ENCODE assay signal across 11 cellular contexts in the genomic region with DNA sequence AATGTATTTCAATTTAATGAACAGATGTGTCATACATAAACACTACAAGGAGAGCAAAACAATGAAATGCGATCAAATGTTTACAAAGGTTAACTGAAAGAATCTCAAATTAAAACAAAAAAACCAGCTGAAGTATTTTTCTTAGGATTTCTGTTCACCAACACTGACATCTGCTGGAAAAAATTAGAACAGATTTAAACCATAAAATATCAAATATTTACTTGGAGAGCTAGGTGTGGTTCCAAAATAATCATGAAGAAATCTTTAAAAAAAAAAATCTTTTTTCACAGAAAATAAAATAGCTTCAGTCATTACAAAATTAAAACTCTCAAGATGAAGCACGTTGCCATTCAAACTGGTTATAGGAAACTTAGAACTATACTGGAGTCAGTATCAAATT. TPM values are rescaled to one million over a fixed set of nuclear protein-coding genes. Genes with fewer than 3 reads are reported as not detected.
A peak's percentile ranks its signal among the peaks of the same experiment; 100 is the strongest.
DNase-seq lines count a peak whose midpoint lies in the region; ATAC-seq and TF ChIP-seq lines count a peak whose summit lies in the region.
"Had no signal": no experiment of that assay in that cellular context is flagged by ENCODE, and none has a peak within 500 bp of the region (broad histone marks: within the 10 kb centered on the region; RNA-seq: fewer than 3 reads in every experiment).

No MANE protein-coding gene starts in this region.

- H3K9me3 ChIP-seq in endodermal cell (ENCODE audit: control insufficient read depth, low read length) (no peaks in the 10 kb centered on the region), psoas muscle (no peaks in the 10 kb centered on the region)
- H3K9me3 ChIP-seq: BLaER1 had no signal

- H3K4me1 ChIP-seq in endodermal cell (ENCODE audit: control insufficient read depth, insufficient read depth, low read length) (no peaks in the 10 kb centered on the region), psoas muscle (peaks cover 24% of the 10 kb centered on the region)
- H3K4me1 ChIP-seq: BLaER1 had no signal

- H3K27ac ChIP-seq in endodermal cell (ENCODE audit: low read depth, low read length) (no peak overlapping the region), psoas muscle (no peak overlapping the region)
- H3K27ac ChIP-seq: BLaER1 had no signal

- H3K36me3 ChIP-seq in endodermal cell (ENCODE audit: control insufficient read depth, insufficient read depth, low read length) (peaks cover 96% of the 10 kb centered on the region), psoas muscle (ENCODE audit: insufficient read depth in 1 of 2, low read depth in 1 of 2) (peaks cover 5 to 93% of the 10 kb centered on the region in 2 donors)

- H3K4me3 ChIP-seq in endodermal cell (ENCODE audit: low read length) = no peak overlapping the region
- no peak overlapping the region for H3K4me3 ChIP-seq in psoas muscle
- H3K4me3 ChIP-seq: BLaER1 had no signal

- no peak for TF ChIP-seq POLR2A in GM18505 (IDR thresholded peaks at IDR 0.05; ENCODE audit: borderline replicate concordance, extremely low read depth, insufficient read depth, insufficient read length)

- no peak overlapping the region for H3K4me3 Mint-ChIP-seq in endodermal cell
- H3K4me3 Mint-ChIP-seq: central memory CD8-positive, alpha-beta T cell had no signal

- H3K4me1 Mint-ChIP-seq in endodermal cell = no peaks in the 10 kb centered on the region

- H3K9ac ChIP-seq in endodermal cell (ENCODE audit: extremely low read depth, low read length, poor library complexity, severe bottlenecking) = no peak overlapping the region
- H3K9ac ChIP-seq: BLaER1 had no signal

- peaks cover 53% of the 10 kb centered on the region for H3K36me3 Mint-ChIP-seq in endodermal cell (ENCODE audit: low read depth)

- no peaks in the 10 kb centered on the region for H3K9me3 Mint-ChIP-seq in endodermal cell
- H3K9me3 Mint-ChIP-seq: central memory CD8-positive, alpha-beta T cell had no signal

- no peaks in the 10 kb centered on the region for H3K27me3 ChIP-seq in endodermal cell (ENCODE audit: control insufficient read depth, insufficient read depth, low read length, poor library complexity, severe bottlenecking)
- H3K27me3 ChIP-seq in psoas muscle (ENCODE audit: insufficient read depth in 3 of 3, low read length in 2 of 3) = no peaks in the 10 kb centered on the region
- H3K27me3 ChIP-seq: BLaER1 had no signal

- no peaks in the 10 kb centered on the region for H3K27me3 Mint-ChIP-seq in endodermal cell (ENCODE audit: insufficient read depth)
- H3K27me3 Mint-ChIP-seq: central memory CD8-positive, alpha-beta T cell had no signal

- TF ChIP-seq CTCF in endodermal cell (conservative IDR thresholded peaks at IDR 0.05) (peak; percentile 60), psoas muscle (IDR thresholded peaks at IDR 0.05) (peak; percentile 21)

- intact Hi-C loops in psoas muscle (cut with DNase I) = no loop called here

- peak; percentile 16 for DNase-seq in DMS79 treated with DMSO at 0.1 percent for 48 hours (lab: John Stamatoyannopoulos, UW)
- DNase-seq in DMS79 (lab: John Stamatoyannopoulos, UW) = no peak
- DNase-seq in NCI-H2171 treated with DMSO at 0.1 percent for 48 hours (lab: John Stamatoyannopoulos, UW) = peak; percentile 54
- DNase-seq in endodermal cell = no peak
- DNase-seq in psoas muscle = no peak
- DNase-seq: SHP77 treated with DMSO at 0.1 percent for 48 hours had no signal

- no peak overlapping the region for H3K27ac Mint-ChIP-seq in endodermal cell

- no peak for ATAC-seq in psoas muscle
- no peak for ATAC-seq in GM18505 (IDR thresholded peaks at IDR 0.05; ENCODE audit: unreplicated experiment)
- ATAC-seq in HG02759 (IDR thresholded peaks at IDR 0.05; ENCODE audit: unreplicated experiment) = no peak
- no peak for ATAC-seq in GM18858 (IDR thresholded peaks at IDR 0.05; ENCODE audit: unreplicated experiment)

- 94% methylated on average over 2 of the region's 2 CpGs; no CpG with 5 or more reads in 1 of the 2 experiments for WGBS in endodermal cell (ENCODE audit: insufficient coverage in 1 of 2, insufficient read length in 1 of 2), 2 experiments
- 53 to 69% (median 67%) methylated on average over 2 of the region's 2 CpGs for WGBS in psoas muscle, 3 donors

RNA-seq across cellular contexts. Expression of gene MMADHC, which starts 13.8 kb away (rescaled TPM):
- total RNA-seq in endodermal cell (100 to 1,000 TPM; 105 to 108 TPM), psoas muscle (100 to 1,000 TPM; 161 to 196 (median 166) TPM)
- 105 TPM for polyA plus RNA-seq in endodermal cell (2013, experiment 1 of 2)
- 102 TPM for polyA plus RNA-seq in endodermal cell (2013, experiment 2 of 2)
- 100 to 1,000 TPM; 126 to 205 (median 144) TPM for polyA plus RNA-seq in psoas muscle

Comparison
In these comparisons a context has a peak if more than half of its experiments do, and no peak if none do; other contexts are left out.
1. DNase-seq: peak in DMS79 treated with DMSO at 0.1 percent for 48 hours (single experiment) and NCI-H2171 treated with DMSO at 0.1 percent for 48 hours (single experiment); none in DMS79 (single experiment), endodermal cell (single experiment) and psoas muscle (0 of 2).